Comparison of ENCODE assay signal across 23 cellular contexts in the genomic region with DNA sequence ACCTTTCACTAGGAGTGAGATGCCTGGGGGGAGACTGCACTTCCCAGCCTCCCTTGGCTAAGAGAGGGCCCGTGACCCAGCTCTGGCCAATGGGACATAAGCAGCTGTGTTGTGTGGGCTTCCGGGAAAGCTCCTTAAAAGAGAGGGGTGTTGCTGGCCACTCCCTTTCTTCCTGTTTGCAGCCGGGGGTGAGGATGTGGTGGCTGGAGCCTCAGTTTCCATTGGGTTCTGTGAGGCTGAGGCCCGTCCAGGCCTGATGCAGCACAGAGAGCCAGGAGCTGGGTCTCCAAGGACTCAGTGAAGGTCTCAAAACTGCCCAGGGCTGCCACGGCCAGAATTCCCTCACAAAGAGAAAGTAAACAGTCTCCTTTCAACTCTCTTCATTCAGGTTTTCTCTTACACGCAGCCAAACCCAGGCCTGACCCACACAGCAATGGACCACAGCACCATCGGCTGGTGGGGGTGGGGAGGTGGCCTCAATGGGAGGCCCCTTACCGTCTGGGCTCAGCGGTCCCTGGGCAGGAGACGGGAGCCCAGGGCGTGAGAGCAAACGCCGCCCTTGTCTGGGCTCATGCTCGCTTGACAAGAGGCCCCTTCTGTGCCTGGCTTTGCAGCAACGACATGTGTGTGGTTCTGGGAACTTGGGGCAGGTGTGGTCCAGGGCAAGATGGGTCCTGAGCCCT. TPM values are rescaled to one million over a fixed set of nuclear protein-coding genes. Genes with fewer than 3 reads are reported as not detected.
DNase-seq lines count a peak whose midpoint lies in the region; ATAC-seq, FAIRE-seq and TF ChIP-seq lines count a peak whose summit lies in the region.
"Had no signal": no experiment of that assay in that cellular context is flagged by ENCODE, and none has a peak within 500 bp of the region (broad histone marks: within the 10 kb centered on the region; RNA-seq: fewer than 3 reads in every experiment).

No MANE protein-coding gene starts in this region.

- POLR2A ChIA-PET in activated CD4-positive, alpha-beta memory T cell treated with anti-CD3 and anti-CD28 coated beads for 36 hours (lab: Charles Lee) = no interaction called here
- POLR2A ChIA-PET in activated CD4-positive, alpha-beta memory T cell treated with anti-CD3 and anti-CD28 coated beads, Interleukin-2, amount 10 ng/mL, durations not matched to agents 7 days and 5 days (lab: Charles Lee) = no interaction called here
- POLR2A ChIA-PET in H1 (lab: Charles Lee; ENCODE audit: partially characterized antibody) = no interaction called here

- H4K12ac ChIP-seq in trophoblast cell (ENCODE audit: low read depth, low read length) = no peak overlapping the region

- H3K27ac ChIP-seq in H1 (ENCODE audit: low read depth, low read length) (no peak overlapping the region), trophoblast cell (ENCODE audit: low read depth, low read length) (no peak overlapping the region)
- H3K27ac ChIP-seq: BLaER1 treated with 17β-estradiol and CSF1 and Interleukin-3, amounts not matched to agents 10 nM and 100 nM; body of pancreas; left ventricle myocardium inferior had no signal

- H3K4me2 ChIP-seq in H1 (ENCODE audit: insufficient read depth in 1 of 2, low read depth in 2 of 2, low read length in 2 of 2) = no peak overlapping the region
- no peak overlapping the region for H3K4me2 ChIP-seq in trophoblast cell (ENCODE audit: low read length)
- H3K4me2 ChIP-seq: BLaER1 treated with 17β-estradiol and CSF1 and Interleukin-3, amounts not matched to agents 10 nM and 100 nM had no signal

- H2AFZ ChIP-seq in H1 (ENCODE audit: low read length) (no peak overlapping the region), trophoblast cell (ENCODE audit: insufficient read depth, low read length, poor library complexity) (no peak overlapping the region)

- TF ChIP-seq RAD21 in H1 (IDR thresholded peaks at IDR 0.05 in 1 of 2, conservative IDR thresholded peaks at IDR 0.05 in 1 of 2; ENCODE audit: low read depth in 2 of 2, low read length in 2 of 2) = no peak

- H3K23ac ChIP-seq in H1 (ENCODE audit: insufficient read length) (no peak overlapping the region), trophoblast cell (ENCODE audit: low read length) (no peak overlapping the region)

- H3K9ac ChIP-seq in H1 (replicated peaks in 1 of 4; ENCODE audit: extremely low read depth in 1 of 4, low read depth in 3 of 4, low read length in 3 of 4) = no peak overlapping the region
- H3K9ac ChIP-seq in trophoblast cell (ENCODE audit: low read length) = no peak overlapping the region
- H3K9ac ChIP-seq: BLaER1 treated with 17β-estradiol and CSF1 and Interleukin-3, amounts not matched to agents 10 nM and 100 nM had no signal

- H2BK12ac ChIP-seq in H1 (ENCODE audit: low read depth, low read length) (no peak overlapping the region), trophoblast cell (ENCODE audit: low read length) (no peak overlapping the region)

- H3K14ac ChIP-seq in H1 (ENCODE audit: insufficient read length) (no peak overlapping the region), trophoblast cell (ENCODE audit: low read length) (no peak overlapping the region)

- no peak overlapping the region for H4K5ac ChIP-seq in H1 (ENCODE audit: insufficient read length, low read depth, low read length)

- no peaks in the 10 kb centered on the region for H3K79me2 ChIP-seq in H1 (ENCODE audit: control insufficient read depth in 1 of 2, insufficient read depth in 2 of 2, low read length in 2 of 2)
- no peaks in the 10 kb centered on the region for H3K79me2 ChIP-seq in trophoblast cell (ENCODE audit: control insufficient read depth, insufficient read depth, low read length, poor library complexity)

- H4K91ac ChIP-seq in H1 (replicated peaks; ENCODE audit: insufficient read length, low read length) (no peak overlapping the region), trophoblast cell (ENCODE audit: low read depth, low read length) (no peak overlapping the region)

- H3K9me3 Mint-ChIP-seq in activated CD4-positive, alpha-beta memory T cell treated with anti-CD3 and anti-CD28 coated beads for 36 hours = peaks cover 10% of the 10 kb centered on the region
- peaks cover 6% of the 10 kb centered on the region for H3K9me3 Mint-ChIP-seq in activated CD4-positive, alpha-beta memory T cell treated with anti-CD3 and anti-CD28 coated beads, Interleukin-2, amount 10 ng/mL, durations not matched to agents 7 days and 5 days

- H2AK5ac ChIP-seq in H1 (ENCODE audit: low read depth, low read length) (no peak overlapping the region), trophoblast cell (ENCODE audit: low read length) (no peak overlapping the region)

- H3K36me3 ChIP-seq in H7 (replicated peaks; ENCODE audit: control insufficient read depth, insufficient read depth, low read length) (no peaks in the 10 kb centered on the region), H1 (ENCODE audit: control insufficient read depth in 2 of 4, insufficient read depth in 4 of 4, low read length in 3 of 4) (peaks cover 0 to 24% (median 0%) of the 10 kb centered on the region in 4 experiments; a peak in 1 of 8 replicates), trophoblast cell (ENCODE audit: control insufficient read depth in 1 of 2, insufficient read depth in 2 of 2, low read length in 2 of 2) (peaks cover 8% of the 10 kb centered on the region in 2 experiments)
- H3K36me3 ChIP-seq: left ventricle myocardium inferior had no signal

- H2BK120ac ChIP-seq in H1 (replicated peaks; ENCODE audit: low read depth, low read length) (no peak overlapping the region), trophoblast cell (ENCODE audit: insufficient read depth, low read length, poor library complexity) (no peak overlapping the region)

- no peak overlapping the region for H2BK20ac ChIP-seq in H1 (ENCODE audit: low read length)

- intact Hi-C loops in activated CD4-positive, alpha-beta memory T cell treated with anti-CD3 and anti-CD28 coated beads for 36 hours (cut with micrococcal nuclease) = no loop called here
- intact Hi-C loops in posterior vena cava (cut with DNase I) = no loop called here

- H3K23me2 ChIP-seq in H1 (ENCODE audit: low read depth, low read length) = peaks cover 2% of the 10 kb centered on the region; the same call in 1 of the 2 replicates

- peaks cover 20 to 39% of the 10 kb centered on the region in 2 experiments for H3K9me3 ChIP-seq in H1 (ENCODE audit: insufficient read depth in 2 of 2, low read depth in 1 of 2, low read length in 1 of 2)
- peaks cover 50% of the 10 kb centered on the region for H3K9me3 ChIP-seq in trophoblast cell (ENCODE audit: insufficient read depth, low read depth, low read length)
- H3K9me3 ChIP-seq: left ventricle myocardium inferior had no signal

- H3K4me1 Mint-ChIP-seq in activated CD4-positive, alpha-beta memory T cell treated with anti-CD3 and anti-CD28 coated beads for 36 hours (ENCODE audit: low read depth) = no peaks in the 10 kb centered on the region
- H3K4me1 Mint-ChIP-seq in activated CD4-positive, alpha-beta memory T cell treated with anti-CD3 and anti-CD28 coated beads, Interleukin-2, amount 10 ng/mL, durations not matched to agents 7 days and 5 days = no peaks in the 10 kb centered on the region
- H3K4me1 Mint-ChIP-seq: activated naive CD8-positive, alpha-beta T cell treated with anti-CD3 and anti-CD28 coated beads, Interleukin-2, amount 10 ng/mL, durations not matched to agents 7 days and 5 days had no signal

- no peak for FAIRE-seq in H1 (lab: Jason Lieb, UNC)
- FAIRE-seq: A204.1, colon had no signal

- peaks cover 32% of the 10 kb centered on the region; the same call in 1 of the 2 replicates for H3K27me3 ChIP-seq in H7 (ENCODE audit: control insufficient read depth, insufficient read depth, low read length)
- H3K27me3 ChIP-seq in H1 (replicated peaks in 1 of 4; ENCODE audit: control insufficient read depth in 3 of 4, extremely low read depth in 1 of 4, insufficient read depth in 3 of 4, low read length in 3 of 4) = peaks cover 41 to 47% (median 45%) of the 10 kb centered on the region in 4 experiments
- peaks cover 37% of the 10 kb centered on the region for H3K27me3 ChIP-seq in trophoblast cell (ENCODE audit: insufficient read depth, low read length)
- H3K27me3 ChIP-seq: BLaER1 treated with 17β-estradiol and CSF1 and Interleukin-3, amounts not matched to agents 10 nM and 100 nM had no signal

- TF ChIP-seq CTCF in H1 (IDR thresholded peaks at IDR 0.05; ENCODE audit: control extremely low read depth in 1 of 3, insufficient read depth in 1 of 3, low read depth in 1 of 3, low read length in 3 of 3) = no peak

- peaks cover 3% of the 10 kb centered on the region for H3K36me3 Mint-ChIP-seq in activated CD4-positive, alpha-beta memory T cell treated with anti-CD3 and anti-CD28 coated beads for 36 hours
- H3K36me3 Mint-ChIP-seq in activated CD4-positive, alpha-beta memory T cell treated with anti-CD3 and anti-CD28 coated beads, Interleukin-2, amount 10 ng/mL, durations not matched to agents 7 days and 5 days (ENCODE audit: low read depth) = peaks cover 7% of the 10 kb centered on the region

- no peak overlapping the region for H3K56ac ChIP-seq in H1 (replicated peaks; ENCODE audit: insufficient read length, low read depth, low read length)

- H3K27ac Mint-ChIP-seq in activated CD4-positive, alpha-beta memory T cell treated with anti-CD3 and anti-CD28 coated beads for 36 hours = no peak overlapping the region
- H3K27ac Mint-ChIP-seq in activated CD4-positive, alpha-beta memory T cell treated with anti-CD3 and anti-CD28 coated beads, Interleukin-2, amount 10 ng/mL, durations not matched to agents 7 days and 5 days = no peak overlapping the region
- H3K27ac Mint-ChIP-seq: activated naive CD8-positive, alpha-beta T cell treated with anti-CD3 and anti-CD28 coated beads, Interleukin-2, amount 10 ng/mL, durations not matched to agents 7 days and 5 days had no signal

- H3K18ac ChIP-seq in H1 (ENCODE audit: extremely low read depth, low read length) (no peak overlapping the region), trophoblast cell (ENCODE audit: low read length) (no peak overlapping the region)

- no peaks in the 10 kb centered on the region for H3K79me1 ChIP-seq in H1 (ENCODE audit: low read depth, low read length)
- no peaks in the 10 kb centered on the region for H3K79me1 ChIP-seq in trophoblast cell (ENCODE audit: low read length)

- H4K8ac ChIP-seq in H1 (ENCODE audit: extremely low read depth, insufficient read depth, low read length) (peak overlapping the region; percentile 2; the same call in 1 of the 2 replicates), trophoblast cell (ENCODE audit: low read depth, low read length) (no peak overlapping the region)

- H2BK15ac ChIP-seq in H1 (ENCODE audit: low read length) = peak overlapping the region; percentile 46; the same call in 1 of the 2 replicates

- CTCF ChIA-PET in activated CD4-positive, alpha-beta memory T cell treated with anti-CD3 and anti-CD28 coated beads for 36 hours (lab: Charles Lee) = no interaction called here
- CTCF ChIA-PET in activated CD4-positive, alpha-beta memory T cell treated with anti-CD3 and anti-CD28 coated beads, Interleukin-2, amount 10 ng/mL, durations not matched to agents 7 days and 5 days (lab: Charles Lee) = no interaction called here
- CTCF ChIA-PET in H1 (lab: Charles Lee; ENCODE audit: partially characterized antibody) = interaction anchor here (0.8 to 2.9 kb wide), 3 partner anchors 44 to 230 kb away, joined by 3 to 14 read pairs (median 9); no protein-coding TSS in a partner anchor

- peaks cover 23% of the 10 kb centered on the region for H3K27me3 Mint-ChIP-seq in activated CD4-positive, alpha-beta memory T cell treated with anti-CD3 and anti-CD28 coated beads for 36 hours
- H3K27me3 Mint-ChIP-seq in activated CD4-positive, alpha-beta memory T cell treated with anti-CD3 and anti-CD28 coated beads, Interleukin-2, amount 10 ng/mL, durations not matched to agents 7 days and 5 days = peaks cover 24% of the 10 kb centered on the region

- WGBS in H1 (ENCODE audit: extremely low coverage in 1 of 2, insufficient coverage in 1 of 2, insufficient read length in 1 of 2, insufficient replicate concordance in 2 of 2, low coverage in 1 of 2, low lambda C conversion rate in 2 of 2, missing lambda C conversion rate in 1 of 2), 2 experiments = 90% methylated on average over 14 of the region's 15 CpGs; no CpG with 5 or more reads in 1 of the 2 experiments
- no CpG with 5 or more reads among the region's 15 CpGs for WGBS in trophoblast cell (ENCODE audit: extremely low coverage, insufficient coverage, insufficient read length)

- peak; percentile 3 for DNase-seq in activated CD4-positive, alpha-beta memory T cell treated with anti-CD3 and anti-CD28 coated beads for 36 hours
- DNase-seq in activated CD4-positive, alpha-beta memory T cell treated with anti-CD3 and anti-CD28 coated beads, Interleukin-2, amount 10 ng/mL, durations not matched to agents 7 days and 5 days = no peak
- DNase-seq in H7 = peak; percentile 61
- no peak for DNase-seq in H1 (ENCODE audit: low read depth in 1 of 2, low spot score in 2 of 2)
- DNase-seq in posterior vena cava (ENCODE audit: low spot score) = peak; percentile 40
- no peak for DNase-seq in trophoblast cell
- no peak for DNase-seq in NCI-H1105 (lab: John Stamatoyannopoulos, UW)
- DNase-seq: KG1, left ventricle myocardium inferior, NCI-H1930, NCI-H226, NCI-H774, T-helper 9 cell had no signal

- H3K4ac ChIP-seq in H1 (replicated peaks; ENCODE audit: insufficient read length, low read depth, low read length) (no peak overlapping the region), trophoblast cell (ENCODE audit: low read depth, low read length) (no peak overlapping the region)

- TF ChIP-seq POLR2A in H1 (IDR thresholded peaks at IDR 0.05; ENCODE audit: control extremely low read depth in 1 of 2, low read depth in 2 of 2, low read length in 2 of 2) = no peak

- ATAC-seq in GM18870 (IDR thresholded peaks at IDR 0.05; ENCODE audit: unreplicated experiment) = no peak
- ATAC-seq: activated CD4-positive, CD25-positive, alpha-beta regulatory T cell treated with anti-CD3 and anti-CD28 coated beads, Interleukin-2, amount 50 U/mL, for 24 hours; body of pancreas; mucosa of descending colon had no signal

- H3K4me3 ChIP-seq in H7 (ENCODE audit: insufficient read depth, low read depth, low read length) (no peak overlapping the region), H1 (ENCODE audit: extremely low read depth in 1 of 4, insufficient read depth in 2 of 4, low read depth in 3 of 4, low read length in 4 of 4) (no peak overlapping the region), trophoblast cell (ENCODE audit: low read depth, low read length) (no peak overlapping the region)
- H3K4me3 ChIP-seq: body of pancreas, left ventricle myocardium inferior, mucosa of descending colon had no signal

- H3K4me1 ChIP-seq in H1 (replicated peaks in 1 of 4; ENCODE audit: control insufficient read depth in 3 of 4, insufficient read depth in 4 of 4, low read length in 3 of 4) (peaks cover 0 to 12% (median 3%) of the 10 kb centered on the region in 4 experiments; a peak in 5 of 7 replicates), trophoblast cell (ENCODE audit: control insufficient read depth in 1 of 2, insufficient read depth in 2 of 2, low read length in 2 of 2) (no peaks in the 10 kb centered on the region)
- H3K4me1 ChIP-seq: BLaER1 treated with 17β-estradiol and CSF1 and Interleukin-3, amounts not matched to agents 10 nM and 100 nM had no signal

- H2BK5ac ChIP-seq in H1 (ENCODE audit: low read depth, low read length) (no peak overlapping the region), trophoblast cell (ENCODE audit: low read depth, low read length, poor library complexity) (no peak overlapping the region)

- no peak for TF ChIP-seq EP300 in H1 (IDR thresholded peaks at IDR 0.05; ENCODE audit: borderline replicate concordance in 1 of 2, low read depth in 2 of 2, low read length in 2 of 2)

- no peak overlapping the region for H3K4me3 Mint-ChIP-seq in activated CD4-positive, alpha-beta memory T cell treated with anti-CD3 and anti-CD28 coated beads for 36 hours
- H3K4me3 Mint-ChIP-seq in activated CD4-positive, alpha-beta memory T cell treated with anti-CD3 and anti-CD28 coated beads, Interleukin-2, amount 10 ng/mL, durations not matched to agents 7 days and 5 days = no peak overlapping the region
- H3K4me3 Mint-ChIP-seq: activated naive CD8-positive, alpha-beta T cell treated with anti-CD3 and anti-CD28 coated beads, Interleukin-2, amount 10 ng/mL, durations not matched to agents 7 days and 5 days had no signal

- peaks cover 0 to 7% of the 10 kb centered on the region in 2 experiments for H4K20me1 ChIP-seq in H1 (replicated peaks in 1 of 2; ENCODE audit: control insufficient read depth in 1 of 2, insufficient read depth in 2 of 2, low read length in 2 of 2)
- H4K20me1 ChIP-seq: BLaER1 treated with 17β-estradiol and CSF1 and Interleukin-3, amounts not matched to agents 10 nM and 100 nM had no signal

RNA-seq across cellular contexts. Expression of gene NKX1-1, which starts 6.6 kb away (rescaled TPM):
- not detected for total RNA-seq in activated CD4-positive, alpha-beta memory T cell treated with anti-CD3 and anti-CD28 coated beads for 36 hours
- not detected for total RNA-seq in activated CD4-positive, alpha-beta memory T cell treated with anti-CD3 and anti-CD28 coated beads, Interleukin-2, amount 10 ng/mL, durations not matched to agents 7 days and 5 days
- not detected in 2 replicates for total RNA-seq in H7 (2014; rRNA removed; shearing (Covaris generic))
- not detected in 2 replicates for total RNA-seq in H1 (2021; fragmentation: NEBNext Ultra II Directional; extraction: Animal tissue kit (Norgen Biotek cat#: 25700))
- not detected in 2 replicates for polyA plus RNA-seq in H1 (2011; rRNA removed)
- not detected for polyA plus RNA-seq in H1 (2011; cell fraction: cytosol; rRNA removed)
- not detected for polyA plus RNA-seq in H1 (2011; cell fraction: nucleus; rRNA removed)
- polyA plus RNA-seq in H1 (2012, experiment 1 of 2) = not detected in 4 replicates
- not detected for polyA plus RNA-seq in H1 (2012, experiment 2 of 2)
- not detected for polyA plus RNA-seq in H1 (2013, experiment 1 of 2)
- polyA plus RNA-seq in H1 (2013, experiment 2 of 2) = not detected
- not detected in 2 replicates for polyA minus RNA-seq in H1 (2011; rRNA and poly(A)+ RNA removed)
- polyA minus RNA-seq in H1 (2011; cell fraction: cytosol; rRNA and poly(A)+ RNA removed) = not detected
- polyA minus RNA-seq in H1 (2011; cell fraction: nucleus; rRNA and poly(A)+ RNA removed) = not detected
- not detected for total RNA-seq in posterior vena cava
- polyA plus RNA-seq in trophoblast cell (2013) = not detected in 2 replicates
- total RNA-seq: activated naive CD8-positive, alpha-beta T cell treated with anti-CD3 and anti-CD28 coated beads, Interleukin-2, amount 10 ng/mL, durations not matched to agents 7 days and 5 days; body of pancreas; G401; left ventricle myocardium inferior; mucosa of descending colon; ureter had no signal

RNA-seq across cellular contexts. Expression of gene UVSSA, which starts 52.6 kb away (rescaled TPM):
- total RNA-seq in activated CD4-positive, alpha-beta memory T cell treated with anti-CD3 and anti-CD28 coated beads for 36 hours = 10 to 100 TPM; 20.2 to 21.5 TPM
- 10 to 100 TPM; 22.2 to 22.3 TPM for total RNA-seq in activated CD4-positive, alpha-beta memory T cell treated with anti-CD3 and anti-CD28 coated beads, Interleukin-2, amount 10 ng/mL, durations not matched to agents 7 days and 5 days
- total RNA-seq in H7 (2014; rRNA removed; shearing (Covaris generic)) = 12.6 and 16.1 TPM in 2 replicates
- total RNA-seq in H1 (2021; fragmentation: NEBNext Ultra II Directional; extraction: Animal tissue kit (Norgen Biotek cat#: 25700)) = 19.0 and 19.4 TPM in 2 replicates
- polyA plus RNA-seq in H1 (2011; rRNA removed) = 14.5 and 21.1 TPM in 2 replicates
- polyA plus RNA-seq in H1 (2011; cell fraction: cytosol; rRNA removed) = 14.8 TPM
- polyA plus RNA-seq in H1 (2011; cell fraction: nucleus; rRNA removed) = 106 TPM
- 17.0 to 21.8 TPM (median 19.1 TPM) in 4 replicates for polyA plus RNA-seq in H1 (2012, experiment 1 of 2)
- 2.3 TPM for polyA plus RNA-seq in H1 (2012, experiment 2 of 2)
- polyA plus RNA-seq in H1 (2013, experiment 1 of 2) = 9.4 TPM
- polyA plus RNA-seq in H1 (2013, experiment 2 of 2) = 8.0 TPM
- polyA minus RNA-seq in H1 (2011; rRNA and poly(A)+ RNA removed) = 7.8 and 8.3 TPM in 2 replicates
- 13.4 TPM for polyA minus RNA-seq in H1 (2011; cell fraction: cytosol; rRNA and poly(A)+ RNA removed)
- polyA minus RNA-seq in H1 (2011; cell fraction: nucleus; rRNA and poly(A)+ RNA removed) = 25.9 TPM
- 10 to 100 TPM; 14.3 to 14.7 TPM for total RNA-seq in posterior vena cava
- 8.1 and 8.5 TPM in 2 replicates for polyA plus RNA-seq in trophoblast cell (2013)

Comparison
In these comparisons a context has a peak if more than half of its experiments do, and no peak if none do; other contexts are left out.
1. DNase-seq: peak in activated CD4-positive, alpha-beta memory T cell treated with anti-CD3 and anti-CD28 coated beads for 36 hours (single experiment), H7 (single experiment) and posterior vena cava (single experiment); none in activated CD4-positive, alpha-beta memory T cell treated with anti-CD3 and anti-CD28 coated beads, Interleukin-2, amount 10 ng/mL, durations not matched to agents 7 days and 5 days (single experiment), H1 (0 of 2), trophoblast cell (0 of 2) and NCI-H1105 (single experiment).